In genomic region chr2:27428213-27428977, GRCh38 we compare ENCODE assay signal across 1 cellular context.
TF ChIP-seq lines count a peak whose summit lies in the region.

Gene NRBP1, plus strand, starts transcription at chr2:27428631. Its CDS starts 4,643 bp downstream, at chr2:27433274.

TF ChIP-seq in HEK293, 187 proteins besides CTCF, POLR2A, EP300 and RAD21 (continued from another document and continues in another):
- no peak for TF ChIP-seq PRDM2 (tag by site-specific recombination; IDR thresholded peaks at IDR 0.05; ENCODE audit: borderline replicate concordance)
- TF ChIP-seq MZF1 (tag by site-specific recombination; IDR thresholded peaks at IDR 0.05; ENCODE audit: borderline replicate concordance), result no peak
- peak; percentile 84 for TF ChIP-seq GLIS2 (tag by site-specific recombination; IDR thresholded peaks at IDR 0.05)
- TF ChIP-seq ZNF426 (tag by site-specific recombination; IDR thresholded peaks at IDR 0.05), result no peak
- TF ChIP-seq ZNF747 (tag by site-specific recombination; IDR thresholded peaks at IDR 0.05), result no peak
- TF ChIP-seq ZNF624 (tag by site-specific recombination; IDR thresholded peaks at IDR 0.05), result no peak
- TF ChIP-seq ZBTB20 (tag by site-specific recombination; IDR thresholded peaks at IDR 0.05), result peak; percentile 98
- TF ChIP-seq PRDM1 (tag by site-specific recombination; IDR thresholded peaks at IDR 0.05), result no peak
- TF ChIP-seq HOXC10 (CRISPR knock-in tag; IDR thresholded peaks at IDR 0.05), result no peak
- peak; percentile 93 for TF ChIP-seq KLF9 (tag by site-specific recombination; IDR thresholded peaks at IDR 0.05; ENCODE audit: low read depth)
- TF ChIP-seq ZIC2 (tag by site-specific recombination; IDR thresholded peaks at IDR 0.05), result peak; percentile 24; the same call in 1 of the 2 replicates
- TF ChIP-seq ZNF10 (tag by site-specific recombination; IDR thresholded peaks at IDR 0.05), result no peak
- no peak for TF ChIP-seq ZBTB6 (tag by site-specific recombination; IDR thresholded peaks at IDR 0.05)
- peak; percentile 93 for TF ChIP-seq PATZ1 (tag by site-specific recombination; IDR thresholded peaks at IDR 0.05)
- TF ChIP-seq ZNF670 (tag by site-specific recombination; IDR thresholded peaks at IDR 0.05; ENCODE audit: low read depth), result no peak
- TF ChIP-seq ZNF776 (tag by site-specific recombination; IDR thresholded peaks at IDR 0.05; ENCODE audit: borderline replicate concordance), result no peak
- TF ChIP-seq ZFP69B (tag by site-specific recombination; IDR thresholded peaks at IDR 0.05), result peak; percentile 94
- TF ChIP-seq ZNF473 (tag by site-specific recombination; IDR thresholded peaks at IDR 0.05), result no peak
- TF ChIP-seq ZNF174 (tag by site-specific recombination; IDR thresholded peaks at IDR 0.05), result no peak
- no peak for TF ChIP-seq HOXA7 (CRISPR knock-in tag; IDR thresholded peaks at IDR 0.05; ENCODE audit: borderline replicate concordance)
- TF ChIP-seq ZNF274 (IDR thresholded peaks at IDR 0.05; ENCODE audit: low read length), result no peak
- TF ChIP-seq ZNF274 (tag by site-specific recombination; IDR thresholded peaks at IDR 0.05; ENCODE audit: borderline replicate concordance), result no peak
- TF ChIP-seq ZNF488 (tag by site-specific recombination; IDR thresholded peaks at IDR 0.05), result no peak
- TF ChIP-seq GLI4 (tag by site-specific recombination; IDR thresholded peaks at IDR 0.05), result no peak
- TF ChIP-seq ELK4 (IDR thresholded peaks at IDR 0.05; ENCODE audit: borderline replicate concordance, low read depth, low read length), result no peak
- no peak for TF ChIP-seq ZNF37A (tag by site-specific recombination; IDR thresholded peaks at IDR 0.05)
- no peak for TF ChIP-seq PRDM6 (tag by site-specific recombination; IDR thresholded peaks at IDR 0.05)
- TF ChIP-seq ZNF221 (tag by site-specific recombination; IDR thresholded peaks at IDR 0.05; ENCODE audit: borderline replicate concordance), result no peak
- TF ChIP-seq EGR2 (tag by site-specific recombination; IDR thresholded peaks at IDR 0.05; ENCODE audit: low read depth), result 0 out of 2 replicates have a peak, but pooled peaks have one; percentile 24
- TF ChIP-seq ZNF223 (tag by site-specific recombination; IDR thresholded peaks at IDR 0.05), result no peak
- no peak for TF ChIP-seq ZBTB21 (tag by site-specific recombination; IDR thresholded peaks at IDR 0.05)
- no peak for TF ChIP-seq AEBP2 (tag by site-specific recombination; IDR thresholded peaks at IDR 0.05; ENCODE audit: borderline replicate concordance)
- peak; percentile 54; the same call in 1 of the 2 replicates for TF ChIP-seq KLF7 (tag by site-specific recombination; IDR thresholded peaks at IDR 0.05; ENCODE audit: borderline replicate concordance)
- TF ChIP-seq YY1 (tag by site-specific recombination; IDR thresholded peaks at IDR 0.05), result peak; percentile 36; the same call in 1 of the 2 replicates
- TF ChIP-seq TRIM28 (IDR thresholded peaks at IDR 0.05; ENCODE audit: borderline replicate concordance, low read length), result no peak
- peak; percentile 32; the same call in 1 of the 2 replicates for TF ChIP-seq KLF17 (tag by site-specific recombination; IDR thresholded peaks at IDR 0.05)
- peak; percentile 76 for TF ChIP-seq ZNF335 (tag by site-specific recombination; conservative IDR thresholded peaks at IDR 0.05)
- no peak for TF ChIP-seq YY2 (tag by site-specific recombination; IDR thresholded peaks at IDR 0.05)
- TF ChIP-seq SCRT2 (tag by site-specific recombination; IDR thresholded peaks at IDR 0.05), result no peak
- no peak for TF ChIP-seq ZNF157 (tag by site-specific recombination; IDR thresholded peaks at IDR 0.05)
- peak; percentile 82 for TF ChIP-seq KLF16 (tag by site-specific recombination; IDR thresholded peaks at IDR 0.05)
- TF ChIP-seq ZNF146 (tag by site-specific recombination; IDR thresholded peaks at IDR 0.05), result no peak
- TF ChIP-seq ZNF645 (tag by site-specific recombination; IDR thresholded peaks at IDR 0.05), result no peak
- TF ChIP-seq ZNF544 (tag by site-specific recombination; IDR thresholded peaks at IDR 0.05), result no peak
- no peak for TF ChIP-seq ZNF664 (tag by site-specific recombination; IDR thresholded peaks at IDR 0.05)
- TF ChIP-seq ZNF138 (tag by site-specific recombination; IDR thresholded peaks at IDR 0.05; ENCODE audit: borderline replicate concordance), result no peak
- TF ChIP-seq ZBTB44 (tag by site-specific recombination; IDR thresholded peaks at IDR 0.05), result no peak
- TF ChIP-seq BCL11A (tag by site-specific recombination; IDR thresholded peaks at IDR 0.05; ENCODE audit: low read depth), result no peak
